In genomic region chr1:175829845-175830244, GRCh38 we compare ENCODE assay signal across 21 cellular contexts.
DNase-seq lines count a peak whose midpoint lies in the region; ATAC-seq, FAIRE-seq and TF ChIP-seq lines count a peak whose summit lies in the region.
"Had no signal": no experiment of that assay in that cellular context is flagged by ENCODE, and none has a peak within 500 bp of the region (broad histone marks: within the 10 kb centered on the region; RNA-seq: fewer than 3 reads in every experiment).

No MANE protein-coding gene starts in this region.

- H3K4me1 ChIP-seq in neuron (ENCODE audit: insufficient read depth, low read length) (peaks cover 21% of the 10 kb centered on the region), testis (no peaks in the 10 kb centered on the region), suprapubic skin (no peaks in the 10 kb centered on the region)
- H3K4me1 ChIP-seq: A549 had no signal

- DNase-seq in DMS53 (lab: John Stamatoyannopoulos, UW) (peak; percentile 30), DMS53 treated with DMSO at 0.1 percent for 48 hours (lab: John Stamatoyannopoulos, UW; ENCODE audit: unreplicated experiment) (no peak), bronchial epithelial cell (ENCODE audit: low read depth) (no peak), testis (no peak), suprapubic skin (ENCODE audit: low spot score in 2 of 2) (no peak)
- DNase-seq in stimulated activated naive CD4-positive, alpha-beta T cell treated with Interleukin-2 at 50 U/mL for 16 hours (lab: John Stamatoyannopoulos, UW) = no peak
- DNase-seq: AML-193; Caco-2; CD4-positive, alpha-beta T cell; DMS153; DND-41; EL; GOT3; H9 had no signal

- 91 to 100% methylated on average over 1 of the region's 1 CpG for WGBS in testis, 2 donors
- WGBS in suprapubic skin = 92% methylated on average over 1 of the region's 1 CpG

- TF ChIP-seq CTCF in bronchial epithelial cell (IDR thresholded peaks at IDR 0.05; ENCODE audit: insufficient read depth, low read length, severe bottlenecking) (no peak), testis (IDR thresholded peaks at IDR 0.05) (no peak), suprapubic skin (IDR thresholded peaks at IDR 0.05) (no peak)

- H3K9me3 ChIP-seq in neuron (ENCODE audit: low read length) = peaks cover 5% of the 10 kb centered on the region
- no peaks in the 10 kb centered on the region for H3K9me3 ChIP-seq in testis
- H3K9me3 ChIP-seq in suprapubic skin = no peaks in the 10 kb centered on the region
- H3K9me3 ChIP-seq: A549 had no signal

- H3K36me3 ChIP-seq in bronchial epithelial cell (ENCODE audit: control insufficient read depth, insufficient read depth, low read length) (no peaks in the 10 kb centered on the region), neuron (ENCODE audit: insufficient read depth, low read length) (no peaks in the 10 kb centered on the region), testis (ENCODE audit: low read depth, missing control alignments) (no peaks in the 10 kb centered on the region), suprapubic skin (no peaks in the 10 kb centered on the region)

- no peak for TF ChIP-seq EP300 in suprapubic skin (IDR thresholded peaks at IDR 0.05)

- TF ChIP-seq POLR2A in testis (IDR thresholded peaks at IDR 0.05) = no peak
- TF ChIP-seq POLR2A in suprapubic skin (IDR thresholded peaks at IDR 0.05) = no peak

- FAIRE-seq in bronchial epithelial cell (lab: Jason Lieb, UNC) = peak; percentile 72
- FAIRE-seq: A549, D721Med, GM12878 had no signal

- intact Hi-C loops in testis (cut with DNase I; ENCODE audit: low total_unique reads) = no loop called here

- ATAC-seq in esophagus mucosa = peak; percentile 51
- ATAC-seq: A549, GM12878 had no signal

- no peak overlapping the region for H3K4me3 ChIP-seq in bronchial epithelial cell (ENCODE audit: low read depth, low read length)
- no peak overlapping the region for H3K4me3 ChIP-seq in neuron (ENCODE audit: low read length)
- no peak overlapping the region for H3K4me3 ChIP-seq in testis
- no peak overlapping the region for H3K4me3 ChIP-seq in suprapubic skin
- H3K4me3 ChIP-seq: A549, GM12878 had no signal

- H3K27me3 ChIP-seq in bronchial epithelial cell (ENCODE audit: control insufficient read depth, insufficient read depth, low read length) (no peaks in the 10 kb centered on the region), neuron (ENCODE audit: insufficient read depth, low read length) (no peaks in the 10 kb centered on the region), testis (no peaks in the 10 kb centered on the region), suprapubic skin (no peaks in the 10 kb centered on the region)

- H3K27ac ChIP-seq in testis (no peak overlapping the region), suprapubic skin (no peak overlapping the region)
- H3K27ac ChIP-seq: 22Rv1, A549, C4-2B had no signal

- peak overlapping the region; percentile 13 for H2AFZ ChIP-seq in neuron (ENCODE audit: low read depth, low read length)
